Comparison of ENCODE assay signal across 13 cellular contexts in the genomic region with DNA sequence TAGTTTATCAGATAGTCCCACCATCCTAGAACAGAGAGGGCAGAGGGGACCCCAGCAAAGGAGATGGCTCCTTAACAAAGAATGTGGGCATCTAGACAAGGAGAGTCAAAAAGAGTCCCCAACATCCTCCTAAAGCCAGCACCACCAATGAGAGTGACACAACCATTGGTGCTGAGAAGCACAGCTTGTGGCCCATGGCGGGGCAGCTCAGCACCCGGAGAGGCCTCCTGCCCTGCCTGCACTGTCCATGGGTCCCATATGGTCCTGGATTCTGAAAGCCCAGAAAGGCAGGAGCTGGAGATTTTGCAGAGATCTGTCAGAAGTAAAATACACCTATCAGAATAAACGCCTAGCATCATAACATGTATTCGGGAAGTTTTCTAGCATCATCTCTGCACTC.
DNase-seq lines count a peak whose midpoint lies in the region; ATAC-seq and TF ChIP-seq lines count a peak whose summit lies in the region.
"Had no signal": no experiment of that assay in that cellular context is flagged by ENCODE, and none has a peak within 500 bp of the region (broad histone marks: within the 10 kb centered on the region; RNA-seq: fewer than 3 reads in every experiment).

No MANE protein-coding gene starts in this region.

- no peaks in the 10 kb centered on the region for H3K9me3 Mint-ChIP-seq in activated T-helper 2 cell treated with anti-CD3 and anti-CD28 coated beads, Interferon-gamma antibody, Interleukin-2, Interleukin-4, amounts not matched to agents 10 μg/mL and 5 μg/mL and 100 μg/mL, durations not matched to agents 14 hours and 24 hours and 36 hours

- DNase-seq in activated T-helper 2 cell treated with anti-CD3 and anti-CD28 coated beads, Interferon-gamma antibody, Interleukin-2, Interleukin-4, amounts not matched to agents 10 μg/mL and 5 μg/mL and 100 μg/mL, durations not matched to agents 14 hours and 24 hours and 36 hours (ENCODE audit: low spot score): peak; percentile 5
- DNase-seq in coronary artery (ENCODE audit: low spot score) (peak; percentile 29), mesenteric fat pad (ENCODE audit: low spot score) (peak; percentile 53), thoracic aorta (ENCODE audit: low spot score) (no peak), NCI-H1930 (lab: John Stamatoyannopoulos, UW) (no peak), NCI-H1048 (lab: John Stamatoyannopoulos, UW) (no peak), BE2C (no peak)
- DNase-seq: C1 segment of cervical spinal cord, DMS79 treated with DMSO at 0.1 percent for 48 hours, NCI-H1105, NCI-H2081 treated with DMSO at 0.1 percent for 48 hours, Peyer's patch had no signal

- peaks cover 13% of the 10 kb centered on the region for H3K27me3 Mint-ChIP-seq in activated T-helper 2 cell treated with anti-CD3 and anti-CD28 coated beads, Interferon-gamma antibody, Interleukin-2, Interleukin-4, amounts not matched to agents 10 μg/mL and 5 μg/mL and 100 μg/mL, durations not matched to agents 14 hours and 24 hours and 36 hours (ENCODE audit: low read depth)

- H3K4me1 ChIP-seq in thoracic aorta (ENCODE audit: control insufficient read depth in 1 of 2, low read depth in 2 of 2) (peaks cover 31 to 68% of the 10 kb centered on the region in 2 donors), BE2C (no peaks in the 10 kb centered on the region)
- H3K4me1 ChIP-seq: Peyer's patch had no signal

- H3K27ac ChIP-seq in coronary artery (peak overlapping the region; percentile 60 to 70), thoracic aorta (peak overlapping the region; percentile 55 to 56)
- H3K27ac ChIP-seq: Peyer's patch had no signal

- H3K4me3 Mint-ChIP-seq in activated T-helper 2 cell treated with anti-CD3 and anti-CD28 coated beads, Interferon-gamma antibody, Interleukin-2, Interleukin-4, amounts not matched to agents 10 μg/mL and 5 μg/mL and 100 μg/mL, durations not matched to agents 14 hours and 24 hours and 36 hours (ENCODE audit: low read depth): no peak overlapping the region

- H3K4me3 ChIP-seq in coronary artery (no peak overlapping the region), thoracic aorta (no peak overlapping the region), BE2C (ENCODE audit: low read depth, low read length) (no peak overlapping the region)
- H3K4me3 ChIP-seq: K562, Peyer's patch had no signal

- no peaks in the 10 kb centered on the region for H3K36me3 Mint-ChIP-seq in activated T-helper 2 cell treated with anti-CD3 and anti-CD28 coated beads, Interferon-gamma antibody, Interleukin-2, Interleukin-4, amounts not matched to agents 10 μg/mL and 5 μg/mL and 100 μg/mL, durations not matched to agents 14 hours and 24 hours and 36 hours (ENCODE audit: low read depth)

- peaks cover 3% of the 10 kb centered on the region for H3K4me1 Mint-ChIP-seq in activated T-helper 2 cell treated with anti-CD3 and anti-CD28 coated beads, Interferon-gamma antibody, Interleukin-2, Interleukin-4, amounts not matched to agents 10 μg/mL and 5 μg/mL and 100 μg/mL, durations not matched to agents 14 hours and 24 hours and 36 hours (ENCODE audit: low read depth)

- intact Hi-C loops in activated T-helper 2 cell treated with anti-CD3 and anti-CD28 coated beads, Interferon-gamma antibody, Interleukin-2, Interleukin-4, amounts not matched to agents 10 μg/mL and 5 μg/mL and 100 μg/mL, durations not matched to agents 14 hours and 24 hours and 36 hours (cut with micrococcal nuclease): no loop called here

- H3K27me3 ChIP-seq in thoracic aorta (replicated peaks; ENCODE audit: insufficient read depth) (no peaks in the 10 kb centered on the region), BE2C (no peaks in the 10 kb centered on the region)
- H3K27me3 ChIP-seq: Peyer's patch had no signal

- TF ChIP-seq CTCF in coronary artery (IDR thresholded peaks at IDR 0.05) (no peak), thoracic aorta (IDR thresholded peaks at IDR 0.05) (no peak), BE2C (IDR thresholded peaks at IDR 0.05; ENCODE audit: low read depth, low read length) (no peak)

- no peak overlapping the region for H3K27ac Mint-ChIP-seq in activated T-helper 2 cell treated with anti-CD3 and anti-CD28 coated beads, Interferon-gamma antibody, Interleukin-2, Interleukin-4, amounts not matched to agents 10 μg/mL and 5 μg/mL and 100 μg/mL, durations not matched to agents 14 hours and 24 hours and 36 hours

- H3K36me3 ChIP-seq in thoracic aorta (no peaks in the 10 kb centered on the region), BE2C (no peaks in the 10 kb centered on the region)
- H3K36me3 ChIP-seq: Peyer's patch had no signal

- ATAC-seq in thoracic aorta (ENCODE audit: insufficient number of reproducible peaks, low FRiP score, low read depth): no peak
- ATAC-seq: K562 had no signal

- no peaks in the 10 kb centered on the region for H3K9me3 ChIP-seq in thoracic aorta
- H3K9me3 ChIP-seq in BE2C: no peaks in the 10 kb centered on the region
- H3K9me3 ChIP-seq: Peyer's patch had no signal

Comparison
In these comparisons a context has a peak if more than half of its experiments do, and no peak if none do; other contexts are left out.
1. DNase-seq: peak in activated T-helper 2 cell treated with anti-CD3 and anti-CD28 coated beads, Interferon-gamma antibody, Interleukin-2, Interleukin-4, amounts not matched to agents 10 μg/mL and 5 μg/mL and 100 μg/mL, durations not matched to agents 14 hours and 24 hours and 36 hours (single experiment), coronary artery (single experiment) and mesenteric fat pad (single experiment); none in thoracic aorta (single experiment), NCI-H1930 (0 of 2), NCI-H1048 (single experiment) and BE2C (single experiment).